Comparison of ENCODE assay signal across 1 cellular context in genomic region chr16:89489040-89489721, GRCh38.
A peak's percentile ranks its signal among the peaks of the same experiment; 100 is the strongest.
TF ChIP-seq lines count a peak whose summit lies in the region.

No MANE protein-coding gene starts in this region.

TF ChIP-seq in GM12878, 131 proteins besides CTCF, POLR2A, EP300 and RAD21 (continued from another document):
- TF ChIP-seq HSF1 (IDR thresholded peaks at IDR 0.05; ENCODE audit: low read depth, low read length) (no peak), RCOR1 (conservative IDR thresholded peaks at IDR 0.05; ENCODE audit: low read depth, low read length) (no peak), YY1 (IDR thresholded peaks at IDR 0.05; ENCODE audit: low read depth, low read length) (peak; percentile 11; the same call in 1 of the 2 replicates), NR2C1 (IDR thresholded peaks at IDR 0.05) (peak; percentile 82), HDGF (IDR thresholded peaks at IDR 0.05) (peak; percentile 71; the same call in 1 of the 2 replicates), SIN3A (IDR thresholded peaks at IDR 0.05; ENCODE audit: low read depth, low read length) (peak; percentile 88), PAX5 (IDR thresholded peaks at IDR 0.05; ENCODE audit: borderline replicate concordance, low read depth, low read length) (no peak), TCF3 (IDR thresholded peaks at IDR 0.05; ENCODE audit: borderline replicate concordance, insufficient read depth, low read depth, low read length) (no peak), IKZF1 (conservative IDR thresholded peaks at IDR 0.05) (peak; percentile 43; the same call in 1 of the 2 replicates), MXI1 (IDR thresholded peaks at IDR 0.05; ENCODE audit: low read depth, low read length) (peak; percentile 75)
